ENCODE assay signal across 8 cellular contexts in genomic region chr5:3452622-3453021, GRCh38.
"Had no signal": no experiment of that assay in that cellular context is flagged by ENCODE, and none has a peak within 500 bp of the region (broad histone marks: within the 10 kb centered on the region; RNA-seq: fewer than 3 reads in every experiment).

No MANE protein-coding gene starts in this region.

- H3K9ac ChIP-seq: GM23248 had no signal

- H3K27ac Mint-ChIP-seq: H9, HFFc6 had no signal

- H3K4me3 Mint-ChIP-seq: H9, HFFc6 had no signal

- H3K4me1 ChIP-seq: HAP-1 had no signal

- H3K27ac ChIP-seq: GM23248 had no signal

- H3K4me3 ChIP-seq: GM23248, HAP-1 had no signal

- H2AFZ ChIP-seq: GM23248 had no signal

- H3K9me3 ChIP-seq: HAP-1 had no signal

- DNase-seq: GM23248, GOT3, H7, H9, HCEC 1CT, HFFc6 had no signal

- ATAC-seq: HCT116 had no signal

- H3K36me3 ChIP-seq: HAP-1 had no signal
